In genomic region chr9:137441289-137441934, GRCh38 we compare ENCODE assay signal across 8 cellular contexts. TPM values are rescaled to one million over a fixed set of nuclear protein-coding genes. Genes with fewer than 3 reads are reported as not detected.
DNase-seq lines count a peak whose midpoint lies in the region; ATAC-seq, FAIRE-seq and TF ChIP-seq lines count a peak whose summit lies in the region.

Gene ENTPD8, minus strand, starts transcription at chr9:137441357. Its CDS starts 3,072 bp downstream, at chr9:137438285.

- H3K36me3 Mint-ChIP-seq in astrocyte (ENCODE audit: low read depth, unreplicated experiment): peaks cover 1% of the 10 kb centered on the region

- H3K4me3 Mint-ChIP-seq in astrocyte (ENCODE audit: unreplicated experiment): peak within 1 kb of the TSS; percentile 66

- H3K4me1 Mint-ChIP-seq in astrocyte (ENCODE audit: low read depth, unreplicated experiment): peaks cover 2% of the 10 kb centered on the region

- H3K27me3 ChIP-seq in astrocyte (ENCODE audit: insufficient read depth, low read length) (peaks cover 3% of the 10 kb centered on the region), keratinocyte (ENCODE audit: control insufficient read depth, extremely low read depth, insufficient read depth, low read length) (peaks cover 14% of the 10 kb centered on the region), thyroid gland (no peaks in the 10 kb centered on the region)

- H3K27ac ChIP-seq in astrocyte (ENCODE audit: low read depth, low read length): no peak within 1 kb of the TSS
- no peak within 1 kb of the TSS for H3K27ac ChIP-seq in keratinocyte (ENCODE audit: control insufficient read depth, insufficient read depth, low read length)
- H3K27ac ChIP-seq in thyroid gland: no peak within 1 kb of the TSS

- no peaks in the 10 kb centered on the region for H3K36me3 ChIP-seq in astrocyte (ENCODE audit: insufficient read depth, low read length)
- H3K36me3 ChIP-seq in keratinocyte (ENCODE audit: control insufficient read depth in 2 of 2, extremely low read depth in 1 of 2, insufficient read depth in 2 of 2, low read length in 2 of 2): no peaks in the 10 kb centered on the region
- H3K36me3 ChIP-seq in thyroid gland: no peaks in the 10 kb centered on the region

- peaks cover 7% of the 10 kb centered on the region for H3K27me3 Mint-ChIP-seq in astrocyte (ENCODE audit: low read depth, unreplicated experiment)

- no peak for TF ChIP-seq POLR2A in thyroid gland (IDR thresholded peaks at IDR 0.05)

- 0% methylated on average over 1 of the region's 62 CpGs; no CpG with 5 or more reads in 1 of the 2 donors for WGBS in thyroid gland, 2 donors

- H2AFZ ChIP-seq in astrocyte (ENCODE audit: low read depth, low read length) (no peak within 1 kb of the TSS), keratinocyte (ENCODE audit: control insufficient read depth, low read length) (no peak within 1 kb of the TSS)

- TF ChIP-seq CTCF in astrocyte (IDR thresholded peaks at IDR 0.05; ENCODE audit: insufficient read depth, low read depth, low read length) (no peak), keratinocyte (optimal IDR thresholded peaks at IDR 0.05 in 1 of 3, IDR thresholded peaks at IDR 0.05 in 1 of 3, conservative IDR thresholded peaks at IDR 0.05 in 1 of 3; ENCODE audit: extremely low read depth in 1 of 3, insufficient read depth in 2 of 3, low read length in 3 of 3) (no peak), thyroid gland (IDR thresholded peaks at IDR 0.05) (no peak)

- intact Hi-C loops in thyroid gland (cut with DNase I): no loop called here

- H3K79me2 ChIP-seq in astrocyte (ENCODE audit: insufficient read depth, low read length) (no peaks in the 10 kb centered on the region), keratinocyte (ENCODE audit: control insufficient read depth, insufficient read depth, low read length) (no peaks in the 10 kb centered on the region)

- H3K27ac Mint-ChIP-seq in astrocyte (ENCODE audit: unreplicated experiment): peak within 1 kb of the TSS; percentile 11

- no peak for ATAC-seq in HG03097 (IDR thresholded peaks at IDR 0.05; ENCODE audit: low FRiP score, unreplicated experiment)
- no peak for ATAC-seq in GM19324 (IDR thresholded peaks at IDR 0.05; ENCODE audit: low FRiP score, unreplicated experiment)
- no peak for ATAC-seq in HG03571 (IDR thresholded peaks at IDR 0.05; ENCODE audit: unreplicated experiment)

- H3K9ac ChIP-seq in astrocyte (ENCODE audit: low read length) (no peak within 1 kb of the TSS), keratinocyte (ENCODE audit: control insufficient read depth, extremely low read depth, insufficient read depth, low read length) (no peak within 1 kb of the TSS)

- FAIRE-seq in astrocyte (lab: Jason Lieb, UNC): no peak
- FAIRE-seq in keratinocyte (lab: Jason Lieb, UNC): no peak

- DNase-seq in DMS79 treated with DMSO at 0.1 percent for 48 hours (lab: John Stamatoyannopoulos, UW) (peak; percentile 48), NCI-H1105 (lab: John Stamatoyannopoulos, UW) (peak; percentile 76), astrocyte (ENCODE audit: low read depth) (no peak), keratinocyte (ENCODE audit: low read depth, low spot score) (no peak), thyroid gland (peak; percentile 72 to 75)

- H3K9me3 ChIP-seq in astrocyte (ENCODE audit: insufficient read depth, low read depth, low read length): no peaks in the 10 kb centered on the region
- H3K9me3 ChIP-seq in keratinocyte (ENCODE audit: control insufficient read depth, low read depth, low read length): no peaks in the 10 kb centered on the region
- H3K9me3 ChIP-seq in thyroid gland: no peaks in the 10 kb centered on the region

- H3K4me3 ChIP-seq in astrocyte (ENCODE audit: insufficient read depth, low read depth, low read length): no peak within 1 kb of the TSS
- H3K4me3 ChIP-seq in keratinocyte (ENCODE audit: control insufficient read depth in 2 of 3, extremely low read depth in 1 of 3, insufficient read depth in 2 of 3, low read depth in 1 of 3, low read length in 3 of 3): peak within 1 kb of the TSS in 1 of 3 experiments; percentile 26
- H3K4me3 ChIP-seq in thyroid gland (replicated peaks in 1 of 3): peak within 1 kb of the TSS in 1 of 3 donors; percentile 40

- H3K4me2 ChIP-seq in astrocyte (ENCODE audit: low read length) (peak within 1 kb of the TSS; percentile 75), keratinocyte (ENCODE audit: control insufficient read depth, extremely low read depth, insufficient read depth, low read depth, low read length) (peak within 1 kb of the TSS; percentile 51)

- H3K4me1 ChIP-seq in astrocyte (ENCODE audit: insufficient read depth, low read length): no peaks in the 10 kb centered on the region
- H3K4me1 ChIP-seq in keratinocyte (ENCODE audit: control insufficient read depth, extremely low read depth, insufficient read depth, low read length): peaks cover 12% of the 10 kb centered on the region
- H3K4me1 ChIP-seq in thyroid gland: peaks cover 5 to 34% of the 10 kb centered on the region in 2 donors

- no peaks in the 10 kb centered on the region for H3K9me1 ChIP-seq in keratinocyte (ENCODE audit: control insufficient read depth, extremely low read depth, insufficient read depth, low read length)

- dilution Hi-C loops in keratinocyte (cut with MboI; ENCODE audit: extremely low pct_ligation_motif_present, low sequenced_read_pairs): no loop called here

- H4K20me1 ChIP-seq in astrocyte (ENCODE audit: insufficient read depth, low read length) (peaks cover 5% of the 10 kb centered on the region), keratinocyte (ENCODE audit: control insufficient read depth, extremely low read depth, insufficient read depth, low read length) (peaks cover 3% of the 10 kb centered on the region)

- no peaks in the 10 kb centered on the region for H3K9me3 Mint-ChIP-seq in astrocyte (ENCODE audit: unreplicated experiment)

RNA-seq across cellular contexts. Expression of gene ENTPD8, which starts in this region (rescaled TPM):
- 0.11 TPM in 1 of 2 replicates, not detected in the other for total RNA-seq in astrocyte
- polyA plus RNA-seq in keratinocyte: not detected in 3 replicates
- not detected for polyA plus RNA-seq in keratinocyte (2011; ENCODE audit: low read depth)
- polyA plus RNA-seq in keratinocyte (2011; cell fraction: cytosol; rRNA removed): not detected in 2 replicates
- 0.05 TPM in 1 of 2 replicates, not detected in the other for polyA plus RNA-seq in keratinocyte (2011; cell fraction: nucleus; rRNA removed)
- not detected in 2 replicates for polyA plus RNA-seq in keratinocyte (2012; ENCODE audit: low replicate concordance)
- not detected in 3 replicates for polyA minus RNA-seq in keratinocyte
- not detected for polyA minus RNA-seq in keratinocyte (2011; cell fraction: cytosol; rRNA and poly(A)+ RNA removed)
- not detected in 2 replicates for polyA minus RNA-seq in keratinocyte (2011; cell fraction: nucleus; rRNA and poly(A)+ RNA removed)
- total RNA-seq in thyroid gland: under 1 TPM in 2 of 4 donors, not detected in 2; 0.29 to 0.78 TPM

Comparison
In these comparisons a context has a peak if more than half of its experiments do, and no peak if none do; other contexts are left out.
1. Peak in DNase-seq in thyroid gland; RNA of the gene not detected or under 1 TPM.
2. DNase-seq: peak in DMS79 treated with DMSO at 0.1 percent for 48 hours (single experiment) and NCI-H1105 (single experiment); none in astrocyte (single experiment) and keratinocyte (single experiment).